In the genomic region with DNA sequence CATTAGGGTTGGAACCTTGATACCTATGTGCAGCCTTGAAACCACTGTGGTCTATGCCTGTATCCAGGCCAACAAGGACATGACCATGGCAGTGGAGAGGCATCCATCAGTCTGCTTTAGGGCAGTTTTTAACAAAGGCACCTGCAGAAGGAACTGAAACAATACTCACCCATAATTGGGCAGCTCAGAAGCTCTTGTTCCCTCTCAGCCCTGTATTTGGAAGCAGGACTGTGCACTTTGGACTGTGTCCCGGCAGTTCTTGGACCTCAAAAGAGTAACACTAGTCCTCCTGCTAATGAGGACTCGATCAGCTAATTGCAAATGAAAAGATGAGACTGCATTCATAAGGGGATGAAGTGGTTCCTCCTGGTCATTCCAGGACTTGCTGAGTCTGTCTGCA, we compare ENCODE assay signal across 19 cellular contexts.
DNase-seq lines count a peak whose midpoint lies in the region; ATAC-seq, FAIRE-seq and TF ChIP-seq lines count a peak whose summit lies in the region.
"Had no signal": no experiment of that assay in that cellular context is flagged by ENCODE, and none has a peak within 500 bp of the region (broad histone marks: within the 10 kb centered on the region; RNA-seq: fewer than 3 reads in every experiment).

No MANE protein-coding gene starts in this region.

- no peak overlapping the region for H3K4me3 ChIP-seq in PC-9
- H3K4me3 ChIP-seq in left lung: no peak overlapping the region
- no peak overlapping the region for H3K4me3 ChIP-seq in stomach
- H3K4me3 ChIP-seq in CD8-positive, alpha-beta T cell (ENCODE audit: low read depth, low read length): no peak overlapping the region
- H3K4me3 ChIP-seq: adrenal gland, gastrocnemius medialis had no signal

- no peak for TF ChIP-seq EP300 in stomach (IDR thresholded peaks at IDR 0.05)

- WGBS in stomach, 5 donors: 26 to 65% (median 61%) methylated on average over 2 of the region's 2 CpGs

- H3K9me3 Mint-ChIP-seq in CD8-positive, alpha-beta T cell: no peaks in the 10 kb centered on the region
- H3K9me3 Mint-ChIP-seq: activated CD4-positive, alpha-beta T cell treated with anti-CD3 and anti-CD28 coated beads, Interleukin-2, amount 10 ng/mL, durations not matched to agents 7 days and 5 days; stimulated activated naive CD8-positive, alpha-beta T cell treated with anti-CD3 and anti-CD28 coated beads, Interleukin-15, Interleukin-2, amounts not matched to agents 100 ng/mL and 50 ng/mL, for 24 hours had no signal

- H3K4me1 ChIP-seq in PC-9 (replicated peaks; ENCODE audit: insufficient read depth) (peaks cover 41% of the 10 kb centered on the region), left lung (peaks cover 6 to 29% of the 10 kb centered on the region in 2 donors), stomach (peaks cover 0 to 49% (median 23%) of the 10 kb centered on the region in 4 donors)
- no peaks in the 10 kb centered on the region for H3K4me1 ChIP-seq in CD8-positive, alpha-beta T cell (ENCODE audit: insufficient read depth, low read length)

- no peaks in the 10 kb centered on the region for H3K36me3 ChIP-seq in PC-9 (ENCODE audit: low read depth)
- H3K36me3 ChIP-seq in left lung: no peaks in the 10 kb centered on the region
- H3K36me3 ChIP-seq in stomach: no peaks in the 10 kb centered on the region
- no peaks in the 10 kb centered on the region for H3K36me3 ChIP-seq in CD8-positive, alpha-beta T cell (ENCODE audit: insufficient read depth, low read length)
- H3K36me3 ChIP-seq: adrenal gland, gastrocnemius medialis had no signal

- peak overlapping the region; percentile 39 for H3K4me2 ChIP-seq in PC-9
- H3K4me2 ChIP-seq: KMS-11 had no signal

- ATAC-seq in left lung (peak; percentile 18), HG03139 (IDR thresholded peaks at IDR 0.05; ENCODE audit: unreplicated experiment) (no peak), left colon (no peak)
- ATAC-seq in CD8-positive, alpha-beta T cell: no peak

- no peaks in the 10 kb centered on the region for H3K9me3 ChIP-seq in PC-9 (ENCODE audit: insufficient read depth, low read depth)
- H3K9me3 ChIP-seq in left lung: no peaks in the 10 kb centered on the region
- no peaks in the 10 kb centered on the region for H3K9me3 ChIP-seq in stomach
- H3K9me3 ChIP-seq in CD8-positive, alpha-beta T cell (ENCODE audit: low read length): no peaks in the 10 kb centered on the region
- H3K9me3 ChIP-seq: adrenal gland, gastrocnemius medialis had no signal

- H3K27ac Mint-ChIP-seq in CD8-positive, alpha-beta T cell: no peak overlapping the region
- H3K27ac Mint-ChIP-seq: activated CD4-positive, alpha-beta T cell treated with anti-CD3 and anti-CD28 coated beads, Interleukin-2, amount 10 ng/mL, durations not matched to agents 7 days and 5 days; stimulated activated naive CD8-positive, alpha-beta T cell treated with anti-CD3 and anti-CD28 coated beads, Interleukin-15, Interleukin-2, amounts not matched to agents 100 ng/mL and 50 ng/mL, for 24 hours had no signal

- H3K4me3 Mint-ChIP-seq in CD8-positive, alpha-beta T cell: no peak overlapping the region
- H3K4me3 Mint-ChIP-seq: activated CD4-positive, alpha-beta T cell treated with anti-CD3 and anti-CD28 coated beads, Interleukin-2, amount 10 ng/mL, durations not matched to agents 7 days and 5 days; stimulated activated naive CD8-positive, alpha-beta T cell treated with anti-CD3 and anti-CD28 coated beads, Interleukin-15, Interleukin-2, amounts not matched to agents 100 ng/mL and 50 ng/mL, for 24 hours had no signal

- no TSS peak for BruUV-seq in PC-9 (replicated peaks; lab: Mats Ljungman, UMichigan)

- H3F3A ChIP-seq in PC-9 (ENCODE audit: insufficient read depth, low read depth): peaks cover 25% of the 10 kb centered on the region

- H4K20me1 ChIP-seq in PC-9 (ENCODE audit: insufficient read depth): no peaks in the 10 kb centered on the region

- no peaks in the 10 kb centered on the region for H3K27me3 Mint-ChIP-seq in CD8-positive, alpha-beta T cell (ENCODE audit: low read depth)
- H3K27me3 Mint-ChIP-seq: stimulated activated naive CD8-positive, alpha-beta T cell treated with anti-CD3 and anti-CD28 coated beads, Interleukin-15, Interleukin-2, amounts not matched to agents 100 ng/mL and 50 ng/mL, for 24 hours had no signal

- no peaks in the 10 kb centered on the region for H3K4me1 Mint-ChIP-seq in CD8-positive, alpha-beta T cell (ENCODE audit: low read depth)
- H3K4me1 Mint-ChIP-seq: activated CD4-positive, alpha-beta T cell treated with anti-CD3 and anti-CD28 coated beads, Interleukin-2, amount 10 ng/mL, durations not matched to agents 7 days and 5 days had no signal

- no peaks in the 10 kb centered on the region for H3K79me2 ChIP-seq in PC-9 (ENCODE audit: low read depth)

- CTCF ChIA-PET in PC-9 (lab: Charles Lee): no interaction called here
- CTCF ChIA-PET in CD8-positive, alpha-beta T cell (lab: Charles Lee): no interaction called here

- TF ChIP-seq POLR2A in stomach (IDR thresholded peaks at IDR 0.05) (no peak), H54 (IDR thresholded peaks at IDR 0.05; ENCODE audit: low read depth, low read length) (no peak)

- TF ChIP-seq CTCF in PC-9 (conservative IDR thresholded peaks at IDR 0.05): no peak
- no peak for TF ChIP-seq CTCF in left lung (IDR thresholded peaks at IDR 0.05)
- no peak for TF ChIP-seq CTCF in stomach (IDR thresholded peaks at IDR 0.05)
- TF ChIP-seq CTCF in CD8-positive, alpha-beta T cell (IDR thresholded peaks at IDR 0.05): no peak

- DNase-seq in Ammon's horn (ENCODE audit: low spot score) (peak; percentile 41), PC-9 (no peak), left lung (no peak), stomach (no peak), H54 (ENCODE audit: insufficient read length, low spot score) (no peak), left colon (no peak)
- DNase-seq in CD8-positive, alpha-beta T cell: no peak
- DNase-seq: activated CD4-positive, alpha-beta T cell treated with anti-CD3 and anti-CD28 coated beads, Interleukin-2, amount 10 ng/mL, durations not matched to agents 7 days and 5 days; activated gamma-delta T cell treated with Interleukin-2 at 50 U/mL for 16 hours; DMS79 treated with DMSO at 0.1 percent for 48 hours; NCI-H187 treated with DMSO at 0.1 percent for 48 hours; SHP77; stimulated activated CD4-positive, alpha-beta T cell treated with anti-CD3 and anti-CD28 coated beads, Interleukin-2, amount 100 ng/mL, for 24 hours had no signal

- FAIRE-seq in H54 (lab: Jason Lieb, UNC): no peak

- intact Hi-C loops in PC-9 (cut with micrococcal nuclease; ENCODE audit: unreplicated experiment): loop anchor here (2.0 kb wide), 1 partner anchor 253 kb away; no protein-coding TSS in a partner anchor
- intact Hi-C loops in left lung (cut with DNase I): no loop called here
- intact Hi-C loops in stomach (cut with DNase I; ENCODE audit: low total_unique reads): no loop called here
- intact Hi-C loops in CD8-positive, alpha-beta T cell (cut with DNase I, micrococcal nuclease): no loop called here
- intact Hi-C loops in left colon (cut with DNase I, micrococcal nuclease): no loop called here

- no peaks in the 10 kb centered on the region for H3K36me3 Mint-ChIP-seq in CD8-positive, alpha-beta T cell

- POLR2A ChIA-PET in PC-9 (lab: Charles Lee; ENCODE audit: unreplicated experiment): no interaction called here
- POLR2A ChIA-PET in CD8-positive, alpha-beta T cell (lab: Charles Lee): no interaction called here

- peak overlapping the region; percentile 55 for H3K27ac ChIP-seq in PC-9
- no peak overlapping the region for H3K27ac ChIP-seq in left lung
- peak overlapping the region in 4 of 5 donors; percentile 50 to 76 (median 66) for H3K27ac ChIP-seq in stomach
- no peak overlapping the region for H3K27ac ChIP-seq in CD8-positive, alpha-beta T cell (ENCODE audit: low read depth, low read length)
- H3K27ac ChIP-seq: epithelial cell of prostate, KMS-11 had no signal

- no peak overlapping the region for H2AFZ ChIP-seq in PC-9

- no peaks in the 10 kb centered on the region for H3K9me2 ChIP-seq in PC-9 (ENCODE audit: insufficient read depth)

- H3K27me3 ChIP-seq in PC-9 (ENCODE audit: insufficient read depth, low read depth) (no peaks in the 10 kb centered on the region), left lung (no peaks in the 10 kb centered on the region), stomach (no peaks in the 10 kb centered on the region)
- no peaks in the 10 kb centered on the region for H3K27me3 ChIP-seq in CD8-positive, alpha-beta T cell (ENCODE audit: insufficient read depth, low read length)
- H3K27me3 ChIP-seq: adrenal gland, gastrocnemius medialis had no signal

Comparison
In these comparisons a context has a peak if more than half of its experiments do, and no peak if none do; other contexts are left out.
1. H3K27ac ChIP-seq: peak in PC-9 (single experiment) and stomach (4 of 5); none in left lung (0 of 2) and CD8-positive, alpha-beta T cell (single experiment).